1 cellular context compared by ENCODE assay signal in the genomic region with DNA sequence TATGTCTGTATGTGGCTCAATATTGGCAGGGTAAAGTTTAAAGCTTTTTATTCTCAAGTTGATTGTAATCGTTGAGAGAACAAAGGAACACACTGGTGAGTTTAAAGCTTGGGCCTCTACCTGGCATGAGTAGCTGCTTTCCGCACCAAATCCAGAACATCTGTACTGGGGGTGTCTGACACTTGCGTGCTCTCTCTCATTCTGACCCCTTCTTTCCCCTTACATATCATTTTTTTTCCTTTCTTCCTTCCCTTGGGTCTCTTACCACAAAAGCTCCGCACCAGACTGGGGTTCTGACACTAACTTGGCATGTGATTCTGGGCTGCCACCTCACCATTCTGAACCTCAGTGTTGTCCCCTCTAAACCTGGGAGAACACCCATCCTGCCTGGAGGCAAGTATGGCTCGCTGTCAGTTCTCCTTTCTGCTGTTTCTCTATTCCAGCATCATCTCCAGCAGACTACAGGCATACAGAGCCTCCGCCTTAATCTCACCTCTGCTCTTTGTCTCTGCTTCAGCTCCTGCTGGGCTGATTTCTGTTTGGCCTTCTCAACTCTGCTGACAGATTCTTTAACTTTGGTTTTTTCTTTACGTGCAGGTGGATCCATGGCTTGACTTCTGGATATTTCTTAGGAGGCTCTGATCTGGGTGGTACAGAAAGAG.
A peak's percentile ranks its signal among the peaks of the same experiment; 100 is the strongest.
TF ChIP-seq lines count a peak whose summit lies in the region.

No MANE protein-coding gene starts in this region.

TF ChIP-seq in HepG2, 621 proteins besides CTCF, POLR2A, EP300 and RAD21:
- TF ChIP-seq KLF12 (CRISPR knock-in tag; IDR thresholded peaks at IDR 0.05; ENCODE audit: borderline replicate concordance) (0 out of 2 replicates have a peak, but pooled peaks have one; percentile 12), ZKSCAN5 (CRISPR knock-in tag; IDR thresholded peaks at IDR 0.05) (peak; percentile 83), HINFP (CRISPR knock-in tag; IDR thresholded peaks at IDR 0.05; ENCODE audit: low read depth) (0 out of 2 replicates have a peak, but pooled peaks have one; percentile 17), ZNF605 (CRISPR knock-in tag; IDR thresholded peaks at IDR 0.05) (no peak)
- TF ChIP-seq, protein P1, sequence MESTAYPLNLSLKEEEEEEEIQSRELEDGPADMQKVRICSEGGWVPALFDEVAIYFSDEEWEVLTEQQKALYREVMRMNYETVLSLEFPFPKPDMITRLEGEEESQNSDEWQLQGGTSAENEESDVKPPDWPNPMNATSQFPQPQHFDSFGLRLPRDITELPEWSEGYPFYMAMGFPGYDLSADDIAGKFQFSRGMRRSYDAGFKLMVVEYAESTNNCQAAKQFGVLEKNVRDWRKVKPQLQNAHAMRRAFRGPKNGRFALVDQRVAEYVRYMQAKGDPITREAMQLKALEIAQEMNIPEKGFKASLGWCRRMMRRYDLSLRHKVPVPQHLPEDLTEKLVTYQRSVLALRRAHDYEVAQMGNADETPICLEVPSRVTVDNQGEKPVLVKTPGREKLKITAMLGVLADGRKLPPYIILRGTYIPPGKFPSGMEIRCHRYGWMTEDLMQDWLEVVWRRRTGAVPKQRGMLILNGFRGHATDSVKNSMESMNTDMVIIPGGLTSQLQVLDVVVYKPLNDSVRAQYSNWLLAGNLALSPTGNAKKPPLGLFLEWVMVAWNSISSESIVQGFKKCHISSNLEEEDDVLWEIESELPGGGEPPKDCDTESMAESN (CRISPR knock-in tag; conservative IDR thresholded peaks at IDR 0.05) = 0 out of 2 replicates have a peak, but pooled peaks have one; percentile 34
- TF ChIP-seq, protein P2, sequence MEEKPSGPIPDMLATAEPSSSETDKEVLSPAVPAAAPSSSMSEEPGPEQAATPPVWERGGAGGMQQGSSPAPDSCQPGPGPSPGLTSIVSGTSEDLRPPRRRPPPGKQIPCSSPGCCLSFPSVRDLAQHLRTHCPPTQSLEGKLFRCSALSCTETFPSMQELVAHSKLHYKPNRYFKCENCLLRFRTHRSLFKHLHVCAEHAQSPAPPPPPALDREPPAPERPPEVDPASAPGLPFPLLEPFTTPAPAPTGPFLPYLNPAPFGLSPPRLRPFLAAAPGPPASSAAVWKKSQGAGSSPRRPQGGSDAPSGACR (CRISPR knock-in tag; IDR thresholded peaks at IDR 0.05) = no peak
